Comparison of ENCODE assay signal across 8 cellular contexts in the genomic region with DNA sequence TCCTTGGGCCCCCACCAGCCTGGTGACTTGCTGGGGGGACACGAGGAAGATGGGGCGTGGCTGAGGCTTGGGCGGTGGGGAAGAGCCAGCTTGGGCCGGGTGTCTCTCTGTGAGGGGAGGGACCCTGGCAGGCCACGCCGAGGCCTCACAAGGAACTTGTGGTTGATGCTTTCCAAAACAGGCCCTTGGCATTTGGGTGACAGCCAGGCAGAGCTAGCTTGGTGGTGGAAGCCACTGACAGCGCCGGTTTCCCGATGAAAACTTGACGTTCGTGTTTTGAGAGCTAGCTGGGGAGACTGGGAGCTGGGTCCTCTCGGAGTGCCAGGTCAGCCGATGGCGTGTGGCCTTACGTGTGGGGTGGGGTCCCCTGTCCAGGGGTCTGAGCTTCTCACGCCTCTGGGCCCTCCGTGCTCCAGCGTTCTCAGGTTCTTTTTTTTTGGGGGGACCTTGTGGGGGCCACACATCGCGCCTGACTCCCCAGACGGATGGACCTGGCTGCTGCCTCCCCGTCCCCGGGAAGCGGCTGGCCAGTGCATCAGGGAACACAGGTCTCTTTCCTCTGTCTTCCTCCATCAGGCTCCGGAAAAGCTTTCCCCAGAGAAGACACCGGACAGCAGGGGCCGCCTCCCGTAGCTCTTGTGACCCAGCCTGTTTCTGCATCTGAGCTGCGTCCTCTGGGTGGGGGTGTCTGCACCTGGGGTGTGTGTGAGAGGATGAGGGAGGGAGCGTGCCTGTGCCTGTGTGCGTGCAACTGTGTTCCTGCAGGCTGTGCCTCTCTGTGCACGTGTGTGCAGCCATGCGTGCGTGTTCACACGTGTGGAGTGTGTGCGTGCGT.
DNase-seq lines count a peak whose midpoint lies in the region; ATAC-seq and TF ChIP-seq lines count a peak whose summit lies in the region.

No MANE protein-coding gene starts in this region.

- peak overlapping the region; percentile 49 for H3K4me3 Mint-ChIP-seq in activated CD4-positive, alpha-beta T cell treated with anti-CD3 and anti-CD28 coated beads, Interleukin-2, amount 10 ng/mL, durations not matched to agents 24 days and 14 days

- DNase-seq in activated CD4-positive, alpha-beta T cell treated with anti-CD3 and anti-CD28 coated beads, Interleukin-2, amount 10 ng/mL, durations not matched to agents 24 days and 14 days, result no peak
- no peak for DNase-seq in activated CD4-positive, alpha-beta T cell treated with anti-CD3 and anti-CD28 coated beads for 48 hours
- DNase-seq in NT2/D1 (ENCODE audit: low read depth, low spot score), result no peak
- peak in 22 of 42 donors; percentile 13 to 70 (median 39) for DNase-seq in head of caudate nucleus
- no peak for DNase-seq in NCI-H446 treated with DMSO at 0.1 percent for 48 hours (lab: John Stamatoyannopoulos, UW)
- DNase-seq in erythroblast (lab: John Stamatoyannopoulos, UW), result no peak
- no peak for DNase-seq in SW 1271 (lab: John Stamatoyannopoulos, UW)

- no peaks in the 10 kb centered on the region for H3K4me1 ChIP-seq in NT2/D1 (ENCODE audit: insufficient read depth, insufficient read length)

- no peaks in the 10 kb centered on the region for H3K36me3 Mint-ChIP-seq in activated CD4-positive, alpha-beta T cell treated with anti-CD3 and anti-CD28 coated beads, Interleukin-2, amount 10 ng/mL, durations not matched to agents 24 days and 14 days (ENCODE audit: low read depth)

- H3K9ac ChIP-seq in NT2/D1 (ENCODE audit: insufficient read length, low read depth), result peak overlapping the region; percentile 42

- intact Hi-C loops in activated CD4-positive, alpha-beta T cell treated with anti-CD3 and anti-CD28 coated beads, Interleukin-2, amount 10 ng/mL, durations not matched to agents 24 days and 14 days (cut with micrococcal nuclease), result no loop called here
- intact Hi-C loops in head of caudate nucleus (cut with DNase I), result no loop called here

- no peaks in the 10 kb centered on the region for H3K9me3 Mint-ChIP-seq in activated CD4-positive, alpha-beta T cell treated with anti-CD3 and anti-CD28 coated beads, Interleukin-2, amount 10 ng/mL, durations not matched to agents 24 days and 14 days

- ATAC-seq in HG02642 (IDR thresholded peaks at IDR 0.05; ENCODE audit: poor library complexity, unreplicated experiment), result peak; percentile 31

- peaks cover 39% of the 10 kb centered on the region for H3K27me3 Mint-ChIP-seq in activated CD4-positive, alpha-beta T cell treated with anti-CD3 and anti-CD28 coated beads, Interleukin-2, amount 10 ng/mL, durations not matched to agents 24 days and 14 days

- H3K36me3 ChIP-seq in NT2/D1 (ENCODE audit: insufficient read depth, insufficient read length, low read length), result no peaks in the 10 kb centered on the region

- H3K9me3 ChIP-seq in NT2/D1 (ENCODE audit: insufficient read depth, low read length), result no peaks in the 10 kb centered on the region

- peaks cover 48% of the 10 kb centered on the region for H3K27me3 ChIP-seq in NT2/D1 (ENCODE audit: insufficient read depth, insufficient read length)

- no peak overlapping the region for H3K27ac Mint-ChIP-seq in activated CD4-positive, alpha-beta T cell treated with anti-CD3 and anti-CD28 coated beads, Interleukin-2, amount 10 ng/mL, durations not matched to agents 24 days and 14 days

- no peak for TF ChIP-seq POLR2A in erythroblast (IDR thresholded peaks at IDR 0.05; ENCODE audit: low read length)

- no peak overlapping the region for H3K4me3 ChIP-seq in NT2/D1 (ENCODE audit: insufficient read length, low read depth)

- peaks cover 5% of the 10 kb centered on the region for H3K4me1 Mint-ChIP-seq in activated CD4-positive, alpha-beta T cell treated with anti-CD3 and anti-CD28 coated beads, Interleukin-2, amount 10 ng/mL, durations not matched to agents 24 days and 14 days

Comparison
In these comparisons a context has a peak if more than half of its experiments do, and no peak if none do; other contexts are left out.
1. DNase-seq: peak in head of caudate nucleus (22 of 42); none in activated CD4-positive, alpha-beta T cell treated with anti-CD3 and anti-CD28 coated beads, Interleukin-2, amount 10 ng/mL, durations not matched to agents 24 days and 14 days (single experiment), activated CD4-positive, alpha-beta T cell treated with anti-CD3 and anti-CD28 coated beads for 48 hours (single experiment), NT2/D1 (single experiment), NCI-H446 treated with DMSO at 0.1 percent for 48 hours (single experiment), erythroblast (0 of 2) and SW 1271 (0 of 2).